ENCODE assay signal across 25 cellular contexts in genomic region chr17:34242976-34243731, GRCh38. TPM values are rescaled to one million over a fixed set of nuclear protein-coding genes. Genes with fewer than 3 reads are reported as not detected.
DNase-seq lines count a peak whose midpoint lies in the region; ATAC-seq, FAIRE-seq and TF ChIP-seq lines count a peak whose summit lies in the region.
"Had no signal": no experiment of that assay in that cellular context is flagged by ENCODE, and none has a peak within 500 bp of the region (broad histone marks: within the 10 kb centered on the region; RNA-seq: fewer than 3 reads in every experiment).

No MANE protein-coding gene starts in this region.

- CTCF ChIA-PET in A549 (lab: Yijun Ruan, JAX): interaction anchor here (0.8 kb wide), 1 partner anchor 118 kb away, joined by 4 read pairs; no protein-coding TSS in a partner anchor

- DNase-seq in A549 (ENCODE audit: low read depth in 1 of 2, low spot score in 1 of 2) (no peak), esophagus muscularis mucosa (ENCODE audit: extremely low spot score) (no peak), DMS153 treated with DMSO at 0.1 percent for 48 hours (lab: John Stamatoyannopoulos, UW; ENCODE audit: unreplicated experiment) (no peak), coronary artery (ENCODE audit: low spot score) (no peak), HTR-8/SVneo (ENCODE audit: insufficient read length, low spot score) (no peak)
- DNase-seq: activated CD4-positive, alpha-beta T cell treated with anti-CD3 and anti-CD28 coated beads, Interleukin-2, amount 10 ng/mL, durations not matched to agents 7 days and 5 days; activated naive CD8-positive, alpha-beta T cell treated with anti-CD3 and anti-CD28 coated beads for 36 hours; cerebellar nuclear complex; endodermal cell; H7; NCI-H1436 treated with DMSO at 0.1 percent for 48 hours; NCI-H510A treated with DMSO at 0.1 percent for 48 hours; posterior cingulate gyrus; small intestine; WERI-Rb-1 had no signal

- H3K27ac ChIP-seq in A549: no peak overlapping the region
- H3K27ac ChIP-seq in esophagus muscularis mucosa (replicated peaks in 1 of 4): peak overlapping the region in 3 of 4 donors; percentile 27 to 53 (median 47)
- peak overlapping the region; percentile 66 for H3K27ac ChIP-seq in skeletal muscle tissue (ENCODE audit: low read depth, low read length)
- H3K27ac ChIP-seq in coronary artery: peak overlapping the region in 1 of 2 donors; percentile 64
- H3K27ac ChIP-seq: WERI-Rb-1 had no signal

- TF ChIP-seq CTCF in A549 (IDR thresholded peaks at IDR 0.05): no peak
- TF ChIP-seq CTCF in esophagus muscularis mucosa (IDR thresholded peaks at IDR 0.05): no peak
- no peak for TF ChIP-seq CTCF in coronary artery (IDR thresholded peaks at IDR 0.05)

- H3K4me1 ChIP-seq in A549: peaks cover 4% of the 10 kb centered on the region
- peaks cover 47 to 74% (median 58%) of the 10 kb centered on the region in 4 donors for H3K4me1 ChIP-seq in esophagus muscularis mucosa
- H3K4me1 ChIP-seq in skeletal muscle tissue (ENCODE audit: control insufficient read depth in 3 of 3, insufficient read depth in 3 of 3, low read length in 3 of 3): peaks cover 39 to 40% (median 40%) of the 10 kb centered on the region in 3 donors

- POLR2A ChIA-PET in A549 (lab: Yijun Ruan, JAX): no interaction called here

- H3K9me3 ChIP-seq in A549 (no peaks in the 10 kb centered on the region), esophagus muscularis mucosa (no peaks in the 10 kb centered on the region), skeletal muscle tissue (ENCODE audit: control insufficient read depth in 3 of 3, low read length in 3 of 3) (no peaks in the 10 kb centered on the region)

- TF ChIP-seq POLR2A in A549 (IDR thresholded peaks at IDR 0.05; ENCODE audit: low read length) (no peak), esophagus muscularis mucosa (IDR thresholded peaks at IDR 0.05; ENCODE audit: low read depth) (no peak)

- H3K9ac ChIP-seq in skeletal muscle tissue (ENCODE audit: low read depth in 1 of 3, low read length in 3 of 3): no peak overlapping the region

- H3K4me3 ChIP-seq in A549 (no peak overlapping the region), esophagus muscularis mucosa (no peak overlapping the region), skeletal muscle tissue (ENCODE audit: low read length in 3 of 3) (no peak overlapping the region), coronary artery (no peak overlapping the region)

- no peak for TF ChIP-seq RAD21 in A549 (conservative IDR thresholded peaks at IDR 0.05 in 1 of 2, IDR thresholded peaks at IDR 0.05 in 1 of 2)

- TF ChIP-seq EP300 in A549 (IDR thresholded peaks at IDR 0.05) (no peak), esophagus muscularis mucosa (IDR thresholded peaks at IDR 0.05) (no peak)

- H3K4me2 ChIP-seq in A549: no peak overlapping the region

- FAIRE-seq in A549 (lab: Jason Lieb, UNC) (peak; percentile 23), HTR-8/SVneo (lab: Jason Lieb, UNC) (no peak)
- FAIRE-seq: small intestine had no signal

- H3K27me3 ChIP-seq in esophagus muscularis mucosa (no peaks in the 10 kb centered on the region), skeletal muscle tissue (ENCODE audit: control insufficient read depth in 3 of 3, insufficient read depth in 3 of 3, low read length in 3 of 3) (no peaks in the 10 kb centered on the region)

- ATAC-seq in A549 (no peak), GM19351 (IDR thresholded peaks at IDR 0.05; ENCODE audit: unreplicated experiment) (peak; percentile 27), GM18861 (IDR thresholded peaks at IDR 0.05; ENCODE audit: unreplicated experiment) (no peak)

- WGBS in A549 (ENCODE audit: missing lambda C conversion rate): 67% methylated on average over 5 of the region's 5 CpGs
- WGBS in esophagus muscularis mucosa: 52% methylated on average over 5 of the region's 5 CpGs

- intact Hi-C loops in esophagus muscularis mucosa (cut with DNase I): no loop called here

- H3K36me3 ChIP-seq in esophagus muscularis mucosa (no peaks in the 10 kb centered on the region), skeletal muscle tissue (ENCODE audit: control insufficient read depth in 3 of 3, insufficient read depth in 3 of 3, low read length in 3 of 3) (no peaks in the 10 kb centered on the region)
- H3K36me3 ChIP-seq: WERI-Rb-1 had no signal

TF ChIP-seq in A549, 52 proteins besides CTCF, POLR2A, EP300 and RAD21:
- TF ChIP-seq E2F6 (IDR thresholded peaks at IDR 0.05; ENCODE audit: borderline replicate concordance, low read depth): no peak
- no peak for TF ChIP-seq ZFP36 (IDR thresholded peaks at IDR 0.05; ENCODE audit: borderline replicate concordance, partially characterized antibody)
- TF ChIP-seq ZC3H11A (IDR thresholded peaks at IDR 0.05): no peak
- no peak for TF ChIP-seq NR3C1 (IDR thresholded peaks at IDR 0.05)
- no peak for TF ChIP-seq PBX3 (IDR thresholded peaks at IDR 0.05)
- no peak for TF ChIP-seq ESRRA (IDR thresholded peaks at IDR 0.05; ENCODE audit: borderline replicate concordance, low read length)
- no peak for TF ChIP-seq TFCP2L1 (CRISPR knock-in tag; IDR thresholded peaks at IDR 0.05)
- TF ChIP-seq HEYL (CRISPR knock-in tag; IDR thresholded peaks at IDR 0.05): no peak
- TF ChIP-seq CEBPB (IDR thresholded peaks at IDR 0.05): no peak

RNA-seq across cellular contexts. Expression of gene CCL2, which starts 11.9 kb away (rescaled TPM):
- polyA plus RNA-seq in A549 (2011; rRNA removed) (17.6 and 25.9 TPM in 2 replicates), A549 (2017; fragmentation: RNase III; extraction: RNeasy Plus Mini Kit Qiagen cat#74134 plus additional on column Dnase treatment) (130 to 161 TPM (median 144 TPM) in 3 replicates)
- 29.1 and 32.6 TPM in 2 replicates for polyA plus RNA-seq in A549 (2012; cell fraction: cytosol; rRNA removed)
- 21.7 and 38.3 TPM in 2 replicates for polyA plus RNA-seq in A549 (2012; cell fraction: nucleus; rRNA removed)
- polyA minus RNA-seq in A549 (2011; rRNA and poly(A)+ RNA removed): 19.4 and 32.2 TPM in 2 replicates
- total RNA-seq in esophagus muscularis mucosa (100 to 1,000 TPM in 1 of 4 donors, 10 to 100 TPM in 2, 1 to 10 TPM in 1; 7.1 to 514 (median 20.8) TPM), skeletal muscle tissue (20.4 TPM)
- total RNA-seq: activated CD4-positive, alpha-beta T cell treated with anti-CD3 and anti-CD28 coated beads, Interleukin-2, amount 10 ng/mL, durations not matched to agents 7 days and 5 days; activated naive CD8-positive, alpha-beta T cell treated with anti-CD3 and anti-CD28 coated beads for 36 hours; activated T-helper 2 cell treated with anti-CD3 and anti-CD28 coated beads, Interferon-gamma antibody, Interleukin-2, Interleukin-4, amounts not matched to agents 10 μg/mL and 5 μg/mL and 100 μg/mL, durations not matched to agents 14 hours and 24 hours and 36 hours; HT-29 had no signal

RNA-seq across cellular contexts. Expression of gene CCL7, which starts 26.9 kb away (rescaled TPM):
- polyA plus RNA-seq in A549 (2011; rRNA removed) (not detected in 2 replicates), A549 (2017; fragmentation: RNase III; extraction: RNeasy Plus Mini Kit Qiagen cat#74134 plus additional on column Dnase treatment) (0.13 to 0.17 TPM in 2 of 3 replicates, not detected in the other)
- not detected in 2 replicates for polyA plus RNA-seq in A549 (2012; cell fraction: cytosol; rRNA removed)
- polyA plus RNA-seq in A549 (2012; cell fraction: nucleus; rRNA removed): not detected in 2 replicates
- not detected in 2 replicates for polyA minus RNA-seq in A549 (2011; rRNA and poly(A)+ RNA removed)
- total RNA-seq in esophagus muscularis mucosa (under 1 TPM in 1 of 4 donors, not detected in 3; 0.83 TPM), skeletal muscle tissue (not detected)
- total RNA-seq: activated CD4-positive, alpha-beta T cell treated with anti-CD3 and anti-CD28 coated beads, Interleukin-2, amount 10 ng/mL, durations not matched to agents 7 days and 5 days; activated naive CD8-positive, alpha-beta T cell treated with anti-CD3 and anti-CD28 coated beads for 36 hours; activated T-helper 2 cell treated with anti-CD3 and anti-CD28 coated beads, Interferon-gamma antibody, Interleukin-2, Interleukin-4, amounts not matched to agents 10 μg/mL and 5 μg/mL and 100 μg/mL, durations not matched to agents 14 hours and 24 hours and 36 hours; endodermal cell; H7; HT-29; mesothelial cell of epicardium; neural crest cell; RPMI7951; urinary bladder had no signal

RNA-seq across cellular contexts. Expression of gene CCL11, which starts 42.4 kb away (rescaled TPM):
- polyA plus RNA-seq in A549 (2011; rRNA removed): not detected in 2 replicates
- not detected in 2 replicates for polyA plus RNA-seq in A549 (2012; cell fraction: cytosol; rRNA removed)
- not detected in 2 replicates for polyA plus RNA-seq in A549 (2012; cell fraction: nucleus; rRNA removed)
- polyA plus RNA-seq in A549 (2017; fragmentation: RNase III; extraction: RNeasy Plus Mini Kit Qiagen cat#74134 plus additional on column Dnase treatment): not detected in 3 replicates
- not detected in 2 replicates for polyA minus RNA-seq in A549 (2011; rRNA and poly(A)+ RNA removed)
- 1 to 10 TPM; 2.0 to 8.8 (median 6.6) TPM for total RNA-seq in esophagus muscularis mucosa
- not detected for total RNA-seq in skeletal muscle tissue
- total RNA-seq: activated CD4-positive, alpha-beta T cell treated with anti-CD3 and anti-CD28 coated beads, Interleukin-2, amount 10 ng/mL, durations not matched to agents 7 days and 5 days; activated naive CD8-positive, alpha-beta T cell treated with anti-CD3 and anti-CD28 coated beads for 36 hours; activated T-helper 2 cell treated with anti-CD3 and anti-CD28 coated beads, Interferon-gamma antibody, Interleukin-2, Interleukin-4, amounts not matched to agents 10 μg/mL and 5 μg/mL and 100 μg/mL, durations not matched to agents 14 hours and 24 hours and 36 hours; endodermal cell; H7; HT-29; mesothelial cell of epicardium; neural crest cell; RPMI7951 had no signal
- polyA plus RNA-seq: CD14-positive monocyte had no signal

Comparison
In these comparisons a context has a peak if more than half of its experiments do, and no peak if none do; other contexts are left out.
1. H3K27ac ChIP-seq: peak in esophagus muscularis mucosa (3 of 4) and skeletal muscle tissue (single experiment); none in A549 (0 of 2).